8 cellular contexts compared by ENCODE assay signal in genomic region chr17:4950075-4950756, GRCh38. TPM values are rescaled to one million over a fixed set of nuclear protein-coding genes. Genes with fewer than 3 reads are reported as not detected.
A peak's percentile ranks its signal among the peaks of the same experiment; 100 is the strongest.
DNase-seq lines count a peak whose midpoint lies in the region; ATAC-seq, FAIRE-seq and TF ChIP-seq lines count a peak whose summit lies in the region.

No MANE protein-coding gene starts in this region.

- TF ChIP-seq EP300 in HepG2 (IDR thresholded peaks at IDR 0.05; ENCODE audit: low read depth in 2 of 2, low read length in 2 of 2) (no peak), HepG2 (CRISPR knock-in tag; IDR thresholded peaks at IDR 0.05; ENCODE audit: borderline replicate concordance) (no peak), stomach (IDR thresholded peaks at IDR 0.05) (no peak)

- H3K9ac ChIP-seq in HepG2 (ENCODE audit: insufficient read depth, low read depth, low read length), result peak overlapping the region; percentile 84

- H3K79me2 ChIP-seq in HepG2 (ENCODE audit: insufficient read depth, low read length), result peaks cover 41% of the 10 kb centered on the region

- H3K9me3 ChIP-seq in CD4-positive, alpha-beta memory T cell (ENCODE audit: control insufficient read depth in 1 of 2, low read length in 2 of 2), result no peaks in the 10 kb centered on the region
- H3K9me3 ChIP-seq in HAP-1 (no peaks in the 10 kb centered on the region), HepG2 (ENCODE audit: low read length) (no peaks in the 10 kb centered on the region), stomach (no peaks in the 10 kb centered on the region)

- no peak for TF ChIP-seq RAD21 in HepG2 (CRISPR knock-in tag; IDR thresholded peaks at IDR 0.05)

- peak overlapping the region; percentile 93 for H3K4me2 ChIP-seq in HepG2 (ENCODE audit: low read depth, low read length)

- H3K4me1 ChIP-seq in CD4-positive, alpha-beta memory T cell (ENCODE audit: insufficient read depth, low read length), result peaks cover 30% of the 10 kb centered on the region
- peaks cover 18% of the 10 kb centered on the region for H3K4me1 ChIP-seq in HAP-1
- peaks cover 52% of the 10 kb centered on the region for H3K4me1 ChIP-seq in HepG2 (ENCODE audit: insufficient read depth, low read length)
- peaks cover 30 to 48% (median 40%) of the 10 kb centered on the region in 4 donors for H3K4me1 ChIP-seq in stomach

- no peaks in the 10 kb centered on the region for H3K27me3 ChIP-seq in CD4-positive, alpha-beta memory T cell (ENCODE audit: insufficient read depth, low read length)
- H3K27me3 ChIP-seq in HAP-1 (ENCODE audit: low read depth) (no peaks in the 10 kb centered on the region), bronchial epithelial cell (ENCODE audit: control insufficient read depth, insufficient read depth, low read length) (no peaks in the 10 kb centered on the region), HepG2 (ENCODE audit: control insufficient read depth in 1 of 2, insufficient read depth in 2 of 2, low read length in 2 of 2) (no peaks in the 10 kb centered on the region; a peak in 1 of 5 replicates), stomach (no peaks in the 10 kb centered on the region)

- peak overlapping the region; percentile 80 to 87 (median 83) for H3K4me3 Mint-ChIP-seq in CD4-positive, alpha-beta memory T cell

- H4K20me1 ChIP-seq in HepG2 (ENCODE audit: insufficient read depth, low read length), result peaks cover 24% of the 10 kb centered on the region

- TF ChIP-seq POLR2A in HepG2 (IDR thresholded peaks at IDR 0.05; ENCODE audit: insufficient read depth in 1 of 2, low read depth in 2 of 2, low read length in 2 of 2) (peak in 1 of 2 experiments; percentile 67; a peak in 3 of 4 replicates), stomach (IDR thresholded peaks at IDR 0.05) (no peak)

- peak in 2 of 5 donors; percentile 35 for DNase-seq in CD4-positive, alpha-beta memory T cell
- DNase-seq in HAP-1 (ENCODE audit: low spot score in 2 of 2) (peak in 1 of 2 experiments; percentile 68), RKO (ENCODE audit: low spot score) (peak; percentile 53), bronchial epithelial cell (ENCODE audit: low read depth) (no peak), HepG2 (ENCODE audit: low spot score) (peak; percentile 56), stomach (peak; percentile 61)

- peaks cover 13 to 53% (median 27%) of the 10 kb centered on the region in 4 donors for H3K4me1 Mint-ChIP-seq in CD4-positive, alpha-beta memory T cell

- no peaks in the 10 kb centered on the region for H3K27me3 Mint-ChIP-seq in CD4-positive, alpha-beta memory T cell

- in situ Hi-C loops in HAP-1 (cut with MboI; ENCODE audit: low sequenced_read_pairs), result no loop called here
- in situ Hi-C loops in HepG2 (cut with HindIII; ENCODE audit: extremely low pct_ligation_motif_present, low pct_unique_long_range_greater_than_20kb), result no loop called here

- no peak overlapping the region for H2AFZ ChIP-seq in HepG2 (ENCODE audit: low read length)

- CTCF ChIA-PET in CD4-positive, alpha-beta memory T cell (lab: Charles Lee; ENCODE audit: partially characterized antibody), result interaction anchor here (0.9 to 3.1 kb wide), 5 partner anchors 13 to 41 kb away, joined by 3 to 11 read pairs (median 8); partner anchors contain the start of gene SPAG7
- CTCF ChIA-PET in HepG2 (lab: Yijun Ruan, JAX; ENCODE audit: low intra/inter-chr PET ratio, low total read pairs), result no interaction called here

- H3K27ac ChIP-seq in CD4-positive, alpha-beta memory T cell (ENCODE audit: low read depth, low read length), result peak overlapping the region; percentile 94
- H3K27ac ChIP-seq in HepG2 (ENCODE audit: extremely low read length, insufficient read depth, low read length) (peak overlapping the region; percentile 99), stomach (peak overlapping the region; percentile 96 to 100 (median 99))

- POLR2A ChIA-PET in CD4-positive, alpha-beta memory T cell (lab: Charles Lee; ENCODE audit: partially characterized antibody), result interaction anchor here (0.9 to 25.3 kb wide), 6 partner anchors 11 to 807 kb away, joined by 4 to 973 read pairs (median 6); partner anchors contain the start of genes CAMTA2, CYB5D2, INCA1 and KIF1C
- POLR2A ChIA-PET in HepG2 (lab: Yijun Ruan, JAX), result interaction anchor here (0.8 to 10.0 kb wide), 7 partner anchors 10 to 49 kb away, joined by 3 to 273 read pairs (median 5); partner anchors contain the start of genes RNF167, SLC25A11 and SPAG7

- intact Hi-C loops in CD4-positive, alpha-beta memory T cell (cut with micrococcal nuclease), result no loop called here
- intact Hi-C loops in HepG2 (cut with micrococcal nuclease; ENCODE audit: unreplicated experiment), result loop anchor here (1.0 to 5.0 kb wide), 2 partner anchors 17 to 43 kb away; partner anchors contain the start of gene SPAG7
- intact Hi-C loops in stomach (cut with DNase I; ENCODE audit: low total_unique reads), result no loop called here

- FAIRE-seq in bronchial epithelial cell (lab: Jason Lieb, UNC) (no peak), HepG2 (lab: Jason Lieb, UNC) (no peak)

- TF ChIP-seq CTCF in bronchial epithelial cell (IDR thresholded peaks at IDR 0.05; ENCODE audit: insufficient read depth, low read length, severe bottlenecking) (no peak), HepG2 (CRISPR knock-in tag; IDR thresholded peaks at IDR 0.05) (no peak), stomach (IDR thresholded peaks at IDR 0.05) (no peak)

- H3K9me3 Mint-ChIP-seq in CD4-positive, alpha-beta memory T cell, result peaks cover 0 to 2% (median 0%) of the 10 kb centered on the region in 8 donors

- peak overlapping the region in 1 of 2 donors; percentile 94 for H3K4me3 ChIP-seq in CD4-positive, alpha-beta memory T cell (ENCODE audit: low read length in 2 of 2)
- H3K4me3 ChIP-seq in HAP-1 (peak overlapping the region; percentile 98), bronchial epithelial cell (ENCODE audit: low read depth, low read length) (peak overlapping the region; percentile 99), HepG2 (replicated peaks in 1 of 3; ENCODE audit: insufficient read depth in 1 of 3, low read depth in 2 of 3, low read length in 3 of 3) (peak overlapping the region; percentile 52 to 88 (median 86)), stomach (peak overlapping the region; percentile 82 to 100 (median 100))

- peaks cover 20 to 27% of the 10 kb centered on the region in 2 donors for H3K36me3 Mint-ChIP-seq in CD4-positive, alpha-beta memory T cell

- ATAC-seq in HepG2 (peak; percentile 52), GM19463 (IDR thresholded peaks at IDR 0.05; ENCODE audit: unreplicated experiment) (no peak), HG02885 (IDR thresholded peaks at IDR 0.05; ENCODE audit: poor library complexity, unreplicated experiment) (no peak)

- H3K27ac Mint-ChIP-seq in CD4-positive, alpha-beta memory T cell, result peak overlapping the region; percentile 84 to 93 (median 91)

- peaks cover 21% of the 10 kb centered on the region for H3K36me3 ChIP-seq in CD4-positive, alpha-beta memory T cell (ENCODE audit: insufficient read depth, low read length)
- H3K36me3 ChIP-seq in HAP-1 (replicated peaks), result peaks cover 28% of the 10 kb centered on the region
- peaks cover 2% of the 10 kb centered on the region for H3K36me3 ChIP-seq in bronchial epithelial cell (ENCODE audit: control insufficient read depth, insufficient read depth, low read length)
- H3K36me3 ChIP-seq in HepG2 (replicated peaks in 1 of 2; ENCODE audit: control insufficient read depth in 1 of 2, insufficient read depth in 2 of 2, low read length in 2 of 2), result peaks cover 8 to 19% of the 10 kb centered on the region in 2 experiments
- peaks cover 15 to 19% (median 16%) of the 10 kb centered on the region in 4 donors for H3K36me3 ChIP-seq in stomach

- 0% methylated on average over 4 of the region's 52 CpGs for WGBS in HepG2 (ENCODE audit: low lambda C conversion rate)
- WGBS in stomach, 5 donors, result 4 to 17% (median 7%) methylated on average over 26 to 52 of the region's 52 CpGs

- TSS peak; percentile 64 for BruUV-seq in HepG2 (replicated peaks; lab: Mats Ljungman, UMichigan)

RNA-seq across cellular contexts. Expression of gene ENO3, which starts 0.7 kb away (rescaled TPM):
- 10 to 100 TPM; 16.2 to 21.8 TPM for total RNA-seq in CD4-positive, alpha-beta memory T cell
- polyA plus RNA-seq in CD4-positive, alpha-beta memory T cell, result 1 to 10 TPM; 1.5 to 2.4 TPM
- total RNA-seq in bronchial epithelial cell, result 0.51 and 1.8 TPM in 2 replicates
- total RNA-seq in HepG2 (2016; rRNA removed; fragmentation: Illumina TruSeq; extraction: Trizol), result 59.8 and 68.2 TPM in 2 replicates
- 28.3 and 29.6 TPM in 2 replicates for total RNA-seq in HepG2 (2016; cell fraction: cytosol; rRNA removed; fragmentation: Illumina TruSeq; extraction: Trizol; ENCODE audit: low read depth)
- total RNA-seq in HepG2 (2016; cell fraction: insoluble cytoplasmic fraction; rRNA removed; fragmentation: Illumina TruSeq; extraction: Trizol), result 63.3 and 64.1 TPM in 2 replicates
- total RNA-seq in HepG2 (2016; cell fraction: membrane; rRNA removed; fragmentation: Illumina TruSeq; extraction: Trizol), result 24.9 and 26.4 TPM in 2 replicates
- total RNA-seq in HepG2 (2016; cell fraction: nucleus; rRNA removed; fragmentation: Illumina TruSeq; extraction: Trizol), result 60.8 and 62.5 TPM in 2 replicates
- 51.9 and 69.8 TPM in 2 replicates for polyA plus RNA-seq in HepG2 (2011; rRNA removed)
- polyA plus RNA-seq in HepG2 (2011; cell fraction: cytosol; rRNA removed), result 25.2 and 41.5 TPM in 2 replicates
- 315 and 418 TPM in 2 replicates for polyA plus RNA-seq in HepG2 (2011; cell fraction: nucleus; rRNA removed)
- polyA plus RNA-seq in HepG2 (2012), result 30.6 and 32.9 TPM in 2 replicates
- 29.4 and 30.6 TPM in 2 replicates for polyA plus RNA-seq in HepG2 (2016; cell fraction: cytosol; fragmentation: Illumina TruSeq; extraction: Trizol; ENCODE audit: low read depth)
- polyA plus RNA-seq in HepG2 (2016; cell fraction: insoluble cytoplasmic fraction; fragmentation: Illumina TruSeq; extraction: Trizol; ENCODE audit: low read depth), result 80.8 and 89.8 TPM in 2 replicates
- polyA plus RNA-seq in HepG2 (2016; cell fraction: membrane; fragmentation: Illumina TruSeq; extraction: Trizol; ENCODE audit: low read depth), result 21.3 and 21.5 TPM in 2 replicates
- polyA plus RNA-seq in HepG2 (2016; cell fraction: nucleus; fragmentation: Illumina TruSeq; extraction: Trizol; ENCODE audit: insufficient read depth, low read depth), result 236 and 244 TPM in 2 replicates
- polyA minus RNA-seq in HepG2 (2011; rRNA and poly(A)+ RNA removed; ENCODE audit: low replicate concordance), result 27.3 and 88.8 TPM in 2 replicates
- 6.0 and 7.5 TPM in 2 replicates for polyA minus RNA-seq in HepG2 (2011; cell fraction: cytosol; rRNA and poly(A)+ RNA removed)
- 27.0 and 31.7 TPM in 2 replicates for polyA minus RNA-seq in HepG2 (2011; cell fraction: nucleus; rRNA and poly(A)+ RNA removed)
- total RNA-seq in stomach, result 10 to 100 TPM in 1 of 5 donors, 1 to 10 TPM in 3, not detected in 1; 1.8 to 12.1 (median 5.8) TPM
- 10 to 100 TPM in 1 of 3 donors, 1 to 10 TPM in 2; 6.6 to 11.3 (median 10.0) TPM for polyA plus RNA-seq in stomach

RNA-seq across cellular contexts. Expression of gene PFN1, which starts 1.9 kb away (rescaled TPM):
- 100 to 1,000 TPM; 560 to 585 TPM for total RNA-seq in CD4-positive, alpha-beta memory T cell
- 1,000 to 10,000 TPM; 2,226 to 2,605 TPM for polyA plus RNA-seq in CD4-positive, alpha-beta memory T cell
- total RNA-seq in bronchial epithelial cell (440 and 907 TPM in 2 replicates), HepG2 (2016; rRNA removed; fragmentation: Illumina TruSeq; extraction: Trizol) (494 and 520 TPM in 2 replicates), stomach (100 to 1,000 TPM; 218 to 690 (median 514) TPM)
- total RNA-seq in HepG2 (2016; cell fraction: cytosol; rRNA removed; fragmentation: Illumina TruSeq; extraction: Trizol; ENCODE audit: low read depth), result 274 and 364 TPM in 2 replicates
- 482 and 502 TPM in 2 replicates for total RNA-seq in HepG2 (2016; cell fraction: insoluble cytoplasmic fraction; rRNA removed; fragmentation: Illumina TruSeq; extraction: Trizol)
- total RNA-seq in HepG2 (2016; cell fraction: membrane; rRNA removed; fragmentation: Illumina TruSeq; extraction: Trizol), result 274 and 390 TPM in 2 replicates
- total RNA-seq in HepG2 (2016; cell fraction: nucleus; rRNA removed; fragmentation: Illumina TruSeq; extraction: Trizol), result 166 and 182 TPM in 2 replicates
- polyA plus RNA-seq in HepG2 (2011; rRNA removed) (589 and 613 TPM in 2 replicates), stomach (100 to 1,000 TPM; 587 to 789 (median 610) TPM)
- 590 and 702 TPM in 2 replicates for polyA plus RNA-seq in HepG2 (2011; cell fraction: cytosol; rRNA removed)
- 303 and 324 TPM in 2 replicates for polyA plus RNA-seq in HepG2 (2011; cell fraction: nucleus; rRNA removed)
- polyA plus RNA-seq in HepG2 (2012), result 507 and 533 TPM in 2 replicates
- 515 and 664 TPM in 2 replicates for polyA plus RNA-seq in HepG2 (2016; cell fraction: cytosol; fragmentation: Illumina TruSeq; extraction: Trizol; ENCODE audit: low read depth)
- 954 and 1,000 TPM in 2 replicates for polyA plus RNA-seq in HepG2 (2016; cell fraction: insoluble cytoplasmic fraction; fragmentation: Illumina TruSeq; extraction: Trizol; ENCODE audit: low read depth)
- 494 and 571 TPM in 2 replicates for polyA plus RNA-seq in HepG2 (2016; cell fraction: membrane; fragmentation: Illumina TruSeq; extraction: Trizol; ENCODE audit: low read depth)
- 485 and 521 TPM in 2 replicates for polyA plus RNA-seq in HepG2 (2016; cell fraction: nucleus; fragmentation: Illumina TruSeq; extraction: Trizol; ENCODE audit: insufficient read depth, low read depth)
- polyA minus RNA-seq in HepG2 (2011; rRNA and poly(A)+ RNA removed; ENCODE audit: low replicate concordance), result 456 and 623 TPM in 2 replicates
- polyA minus RNA-seq in HepG2 (2011; cell fraction: cytosol; rRNA and poly(A)+ RNA removed), result 408 and 605 TPM in 2 replicates
- polyA minus RNA-seq in HepG2 (2011; cell fraction: nucleus; rRNA and poly(A)+ RNA removed), result 126 and 127 TPM in 2 replicates

RNA-seq across cellular contexts. Expression of gene RNF167, which starts 10.1 kb away (rescaled TPM):
- 100 to 1,000 TPM; 154 to 172 TPM for total RNA-seq in CD4-positive, alpha-beta memory T cell
- polyA plus RNA-seq in CD4-positive, alpha-beta memory T cell, result 10 to 100 TPM; 52.4 to 61.5 TPM
- 15.8 and 26.0 TPM in 2 replicates for total RNA-seq in bronchial epithelial cell
- 35.7 and 44.1 TPM in 2 replicates for total RNA-seq in HepG2 (2016; rRNA removed; fragmentation: Illumina TruSeq; extraction: Trizol)
- 16.6 and 21.0 TPM in 2 replicates for total RNA-seq in HepG2 (2016; cell fraction: cytosol; rRNA removed; fragmentation: Illumina TruSeq; extraction: Trizol; ENCODE audit: low read depth)
- 35.1 and 40.1 TPM in 2 replicates for total RNA-seq in HepG2 (2016; cell fraction: insoluble cytoplasmic fraction; rRNA removed; fragmentation: Illumina TruSeq; extraction: Trizol)
- 55.7 and 57.0 TPM in 2 replicates for total RNA-seq in HepG2 (2016; cell fraction: membrane; rRNA removed; fragmentation: Illumina TruSeq; extraction: Trizol)
- 35.7 and 36.1 TPM in 2 replicates for total RNA-seq in HepG2 (2016; cell fraction: nucleus; rRNA removed; fragmentation: Illumina TruSeq; extraction: Trizol)
- 45.4 and 49.9 TPM in 2 replicates for polyA plus RNA-seq in HepG2 (2011; rRNA removed)
- polyA plus RNA-seq in HepG2 (2011; cell fraction: cytosol; rRNA removed), result 56.8 and 59.9 TPM in 2 replicates
- 75.7 and 85.0 TPM in 2 replicates for polyA plus RNA-seq in HepG2 (2011; cell fraction: nucleus; rRNA removed)
- polyA plus RNA-seq in HepG2 (2012), result 54.2 and 62.3 TPM in 2 replicates
- 28.1 and 30.9 TPM in 2 replicates for polyA plus RNA-seq in HepG2 (2016; cell fraction: cytosol; fragmentation: Illumina TruSeq; extraction: Trizol; ENCODE audit: low read depth)
- 58.7 and 75.7 TPM in 2 replicates for polyA plus RNA-seq in HepG2 (2016; cell fraction: insoluble cytoplasmic fraction; fragmentation: Illumina TruSeq; extraction: Trizol; ENCODE audit: low read depth)
- 80.2 and 86.8 TPM in 2 replicates for polyA plus RNA-seq in HepG2 (2016; cell fraction: membrane; fragmentation: Illumina TruSeq; extraction: Trizol; ENCODE audit: low read depth)
- polyA plus RNA-seq in HepG2 (2016; cell fraction: nucleus; fragmentation: Illumina TruSeq; extraction: Trizol; ENCODE audit: insufficient read depth, low read depth), result 94.6 and 94.8 TPM in 2 replicates
- polyA minus RNA-seq in HepG2 (2011; rRNA and poly(A)+ RNA removed; ENCODE audit: low replicate concordance), result 83.4 and 279 TPM in 2 replicates
- 40.3 and 46.3 TPM in 2 replicates for polyA minus RNA-seq in HepG2 (2011; cell fraction: cytosol; rRNA and poly(A)+ RNA removed)
- polyA minus RNA-seq in HepG2 (2011; cell fraction: nucleus; rRNA and poly(A)+ RNA removed), result 27.2 and 33.9 TPM in 2 replicates
- 10 to 100 TPM in 4 of 5 donors, 1 to 10 TPM in 1; 8.8 to 57.1 (median 33.9) TPM for total RNA-seq in stomach
- polyA plus RNA-seq in stomach, result 100 to 1,000 TPM in 2 of 3 donors, 10 to 100 TPM in 1; 73.3 to 134 (median 112) TPM

RNA-seq across cellular contexts. Expression of gene SLC25A11, which starts 10.4 kb away (rescaled TPM):
- 10 to 100 TPM; 43.5 to 49.5 TPM for total RNA-seq in CD4-positive, alpha-beta memory T cell
- polyA plus RNA-seq in CD4-positive, alpha-beta memory T cell, result 100 to 1,000 TPM in 1 of 2 donors, 10 to 100 TPM in 1; 55.1 to 101 TPM
- total RNA-seq in bronchial epithelial cell (51.6 and 71.8 TPM in 2 replicates), HepG2 (2016; rRNA removed; fragmentation: Illumina TruSeq; extraction: Trizol) (47.2 and 47.9 TPM in 2 replicates), stomach (10 to 100 TPM; 25.2 to 73.5 (median 43.2) TPM)
- 22.1 and 25.5 TPM in 2 replicates for total RNA-seq in HepG2 (2016; cell fraction: cytosol; rRNA removed; fragmentation: Illumina TruSeq; extraction: Trizol; ENCODE audit: low read depth)
- 40.6 and 48.7 TPM in 2 replicates for total RNA-seq in HepG2 (2016; cell fraction: insoluble cytoplasmic fraction; rRNA removed; fragmentation: Illumina TruSeq; extraction: Trizol)
- 28.0 and 32.2 TPM in 2 replicates for total RNA-seq in HepG2 (2016; cell fraction: membrane; rRNA removed; fragmentation: Illumina TruSeq; extraction: Trizol)
- total RNA-seq in HepG2 (2016; cell fraction: nucleus; rRNA removed; fragmentation: Illumina TruSeq; extraction: Trizol), result 21.3 and 23.1 TPM in 2 replicates
- polyA plus RNA-seq in HepG2 (2011; rRNA removed) (35.0 and 35.4 TPM in 2 replicates), stomach (10 to 100 TPM; 29.1 to 45.6 (median 40.9) TPM)
- 31.3 and 45.3 TPM in 2 replicates for polyA plus RNA-seq in HepG2 (2011; cell fraction: cytosol; rRNA removed)
- 41.0 and 42.8 TPM in 2 replicates for polyA plus RNA-seq in HepG2 (2011; cell fraction: nucleus; rRNA removed)
- 19.7 and 27.6 TPM in 2 replicates for polyA plus RNA-seq in HepG2 (2012)
- 21.7 and 29.8 TPM in 2 replicates for polyA plus RNA-seq in HepG2 (2016; cell fraction: cytosol; fragmentation: Illumina TruSeq; extraction: Trizol; ENCODE audit: low read depth)
- 44.9 and 50.2 TPM in 2 replicates for polyA plus RNA-seq in HepG2 (2016; cell fraction: insoluble cytoplasmic fraction; fragmentation: Illumina TruSeq; extraction: Trizol; ENCODE audit: low read depth)
- polyA plus RNA-seq in HepG2 (2016; cell fraction: membrane; fragmentation: Illumina TruSeq; extraction: Trizol; ENCODE audit: low read depth), result 22.8 and 26.7 TPM in 2 replicates
- 36.1 and 36.6 TPM in 2 replicates for polyA plus RNA-seq in HepG2 (2016; cell fraction: nucleus; fragmentation: Illumina TruSeq; extraction: Trizol; ENCODE audit: insufficient read depth, low read depth)
- polyA minus RNA-seq in HepG2 (2011; rRNA and poly(A)+ RNA removed; ENCODE audit: low replicate concordance), result 77.5 and 91.1 TPM in 2 replicates
- 17.0 and 18.5 TPM in 2 replicates for polyA minus RNA-seq in HepG2 (2011; cell fraction: cytosol; rRNA and poly(A)+ RNA removed)
- 20.0 and 27.3 TPM in 2 replicates for polyA minus RNA-seq in HepG2 (2011; cell fraction: nucleus; rRNA and poly(A)+ RNA removed)

RNA-seq across cellular contexts. Expression of gene SPAG7, which starts 17.4 kb away (rescaled TPM):
- 10 to 100 TPM; 36.7 to 38.4 TPM for total RNA-seq in CD4-positive, alpha-beta memory T cell
- 100 to 1,000 TPM in 1 of 2 donors, 10 to 100 TPM in 1; 94.1 to 133 TPM for polyA plus RNA-seq in CD4-positive, alpha-beta memory T cell
- total RNA-seq in bronchial epithelial cell (40.5 and 64.0 TPM in 2 replicates), HepG2 (2016; rRNA removed; fragmentation: Illumina TruSeq; extraction: Trizol) (59.0 and 74.8 TPM in 2 replicates), stomach (100 to 1,000 TPM in 1 of 5 donors, 10 to 100 TPM in 4; 17.5 to 133 (median 51.8) TPM)
- total RNA-seq in HepG2 (2016; cell fraction: cytosol; rRNA removed; fragmentation: Illumina TruSeq; extraction: Trizol; ENCODE audit: low read depth), result 15.5 and 15.8 TPM in 2 replicates
- 57.5 and 79.4 TPM in 2 replicates for total RNA-seq in HepG2 (2016; cell fraction: insoluble cytoplasmic fraction; rRNA removed; fragmentation: Illumina TruSeq; extraction: Trizol)
- total RNA-seq in HepG2 (2016; cell fraction: membrane; rRNA removed; fragmentation: Illumina TruSeq; extraction: Trizol), result 24.4 and 25.5 TPM in 2 replicates
- total RNA-seq in HepG2 (2016; cell fraction: nucleus; rRNA removed; fragmentation: Illumina TruSeq; extraction: Trizol), result 29.6 and 30.0 TPM in 2 replicates
- polyA plus RNA-seq in HepG2 (2011; rRNA removed) (46.6 and 51.0 TPM in 2 replicates), stomach (10 to 100 TPM; 76.4 to 85.8 (median 78.5) TPM)
- polyA plus RNA-seq in HepG2 (2011; cell fraction: cytosol; rRNA removed), result 42.5 and 54.3 TPM in 2 replicates
- 48.9 and 55.1 TPM in 2 replicates for polyA plus RNA-seq in HepG2 (2011; cell fraction: nucleus; rRNA removed)
- polyA plus RNA-seq in HepG2 (2012), result 46.7 and 52.1 TPM in 2 replicates
- 18.4 and 18.9 TPM in 2 replicates for polyA plus RNA-seq in HepG2 (2016; cell fraction: cytosol; fragmentation: Illumina TruSeq; extraction: Trizol; ENCODE audit: low read depth)
- polyA plus RNA-seq in HepG2 (2016; cell fraction: insoluble cytoplasmic fraction; fragmentation: Illumina TruSeq; extraction: Trizol; ENCODE audit: low read depth), result 103 and 105 TPM in 2 replicates
- 24.3 and 25.8 TPM in 2 replicates for polyA plus RNA-seq in HepG2 (2016; cell fraction: membrane; fragmentation: Illumina TruSeq; extraction: Trizol; ENCODE audit: low read depth)
- polyA plus RNA-seq in HepG2 (2016; cell fraction: nucleus; fragmentation: Illumina TruSeq; extraction: Trizol; ENCODE audit: insufficient read depth, low read depth), result 73.4 and 75.2 TPM in 2 replicates
- polyA minus RNA-seq in HepG2 (2011; rRNA and poly(A)+ RNA removed; ENCODE audit: low replicate concordance), result 13.7 and 25.4 TPM in 2 replicates
- 15.3 and 21.8 TPM in 2 replicates for polyA minus RNA-seq in HepG2 (2011; cell fraction: cytosol; rRNA and poly(A)+ RNA removed)
- polyA minus RNA-seq in HepG2 (2011; cell fraction: nucleus; rRNA and poly(A)+ RNA removed), result 19.0 and 27.0 TPM in 2 replicates
